12 cellular contexts compared by ENCODE assay signal in genomic region chr3:21216598-21216997, GRCh38.
DNase-seq lines count a peak whose midpoint lies in the region; ATAC-seq and TF ChIP-seq lines count a peak whose summit lies in the region.
"Had no signal": no experiment of that assay in that cellular context is flagged by ENCODE, and none has a peak within 500 bp of the region (broad histone marks: within the 10 kb centered on the region; RNA-seq: fewer than 3 reads in every experiment).

No MANE protein-coding gene starts in this region.

- H3K9ac ChIP-seq in adipocyte (ENCODE audit: low read length), result no peak overlapping the region

- DNase-seq in COLO829 (ENCODE audit: low spot score) (peak; percentile 5), HFF-Myc (ENCODE audit: extremely low read depth, low read depth) (peak; percentile 5), adipocyte (ENCODE audit: low read depth) (peak; percentile 9), iPS-NIHi7 (ENCODE audit: extremely low spot score) (peak; percentile 55), NCI-H510A treated with DMSO at 0.1 percent for 48 hours (lab: John Stamatoyannopoulos, UW) (no peak), right cardiac atrium (no peak)
- DNase-seq in activated T-helper 1 cell treated with anti-CD3 and anti-CD28 coated beads, Interleukin-12 subunit alpha, Interleukin-12 subunit beta, Interleukin-2, Interleukin-4 antibody, amounts not matched to agents 30 ng/mL and 10 ng/mL and 1 ng/mL, durations not matched to agents 14 hours and 24 hours and 36 hours (ENCODE audit: low spot score), result no peak
- DNase-seq: DMS79 treated with DMSO at 0.1 percent for 48 hours, NCI-H345, T-helper 1 cell had no signal

- H3K27me3 ChIP-seq in adipocyte (replicated peaks; ENCODE audit: control insufficient read depth, insufficient read depth, low read length) (no peaks in the 10 kb centered on the region), right cardiac atrium (ENCODE audit: control insufficient read depth, insufficient read depth) (no peaks in the 10 kb centered on the region)

- no peak overlapping the region for H3K27ac ChIP-seq in right cardiac atrium (ENCODE audit: low read length)
- H3K27ac ChIP-seq: HL-60 had no signal

- ATAC-seq in GM18519 (IDR thresholded peaks at IDR 0.05; ENCODE audit: low FRiP score, unreplicated experiment), result no peak
- no peak for ATAC-seq in right cardiac atrium

- no peaks in the 10 kb centered on the region for H3K36me3 Mint-ChIP-seq in activated T-helper 1 cell treated with anti-CD3 and anti-CD28 coated beads, Interleukin-12 subunit alpha, Interleukin-12 subunit beta, Interleukin-2, Interleukin-4 antibody, amounts not matched to agents 30 ng/mL and 10 ng/mL and 1 ng/mL, durations not matched to agents 14 hours and 24 hours and 36 hours (ENCODE audit: low read depth)

- H3K9me3 ChIP-seq in adipocyte (ENCODE audit: control insufficient read depth, low read length) (peaks cover 13% of the 10 kb centered on the region), right cardiac atrium (ENCODE audit: control insufficient read depth, low read length) (no peaks in the 10 kb centered on the region)

- peaks cover 12% of the 10 kb centered on the region for H3K9me3 Mint-ChIP-seq in activated T-helper 1 cell treated with anti-CD3 and anti-CD28 coated beads, Interleukin-12 subunit alpha, Interleukin-12 subunit beta, Interleukin-2, Interleukin-4 antibody, amounts not matched to agents 30 ng/mL and 10 ng/mL and 1 ng/mL, durations not matched to agents 14 hours and 24 hours and 36 hours

- peak; percentile 50 for TF ChIP-seq CTCF in HFF-Myc (IDR thresholded peaks at IDR 0.05; ENCODE audit: low read depth, low read length, missing control alignments)

- intact Hi-C loops in activated T-helper 1 cell treated with anti-CD3 and anti-CD28 coated beads, Interleukin-12 subunit alpha, Interleukin-12 subunit beta, Interleukin-2, Interleukin-4 antibody, amounts not matched to agents 30 ng/mL and 10 ng/mL and 1 ng/mL, durations not matched to agents 14 hours and 24 hours and 36 hours (cut with micrococcal nuclease), result no loop called here
- intact Hi-C loops in right cardiac atrium (cut with DNase I), result no loop called here

- H3K27ac Mint-ChIP-seq in activated T-helper 1 cell treated with anti-CD3 and anti-CD28 coated beads, Interleukin-12 subunit alpha, Interleukin-12 subunit beta, Interleukin-2, Interleukin-4 antibody, amounts not matched to agents 30 ng/mL and 10 ng/mL and 1 ng/mL, durations not matched to agents 14 hours and 24 hours and 36 hours, result no peak overlapping the region

- H3K4me3 Mint-ChIP-seq in activated T-helper 1 cell treated with anti-CD3 and anti-CD28 coated beads, Interleukin-12 subunit alpha, Interleukin-12 subunit beta, Interleukin-2, Interleukin-4 antibody, amounts not matched to agents 30 ng/mL and 10 ng/mL and 1 ng/mL, durations not matched to agents 14 hours and 24 hours and 36 hours, result no peak overlapping the region

- no peak overlapping the region for H3K4me3 ChIP-seq in HFF-Myc (replicated peaks; ENCODE audit: low read depth, low read length)
- H3K4me3 ChIP-seq in adipocyte (ENCODE audit: low read length), result no peak overlapping the region
- no peak overlapping the region for H3K4me3 ChIP-seq in right cardiac atrium (ENCODE audit: low read length)

- H3K36me3 ChIP-seq in adipocyte (ENCODE audit: control insufficient read depth, insufficient read depth, low read length, severe bottlenecking), result no peaks in the 10 kb centered on the region

- 74% methylated on average over 1 of the region's 1 CpG for WGBS in right cardiac atrium

- H3K4me1 Mint-ChIP-seq in activated T-helper 1 cell treated with anti-CD3 and anti-CD28 coated beads, Interleukin-12 subunit alpha, Interleukin-12 subunit beta, Interleukin-2, Interleukin-4 antibody, amounts not matched to agents 30 ng/mL and 10 ng/mL and 1 ng/mL, durations not matched to agents 14 hours and 24 hours and 36 hours (ENCODE audit: low read depth), result no peaks in the 10 kb centered on the region

- H3K4me1 ChIP-seq in adipocyte (ENCODE audit: control insufficient read depth, insufficient read depth, low read length), result no peaks in the 10 kb centered on the region
- H3K4me1 ChIP-seq in right cardiac atrium (ENCODE audit: control insufficient read depth, insufficient read depth, low read length), result no peaks in the 10 kb centered on the region

- H3K27me3 Mint-ChIP-seq in activated T-helper 1 cell treated with anti-CD3 and anti-CD28 coated beads, Interleukin-12 subunit alpha, Interleukin-12 subunit beta, Interleukin-2, Interleukin-4 antibody, amounts not matched to agents 30 ng/mL and 10 ng/mL and 1 ng/mL, durations not matched to agents 14 hours and 24 hours and 36 hours (ENCODE audit: insufficient read depth), result no peaks in the 10 kb centered on the region

Comparison
In these comparisons a context has a peak if more than half of its experiments do, and no peak if none do; other contexts are left out.
1. DNase-seq: peak in COLO829 (single experiment), HFF-Myc (single experiment), adipocyte (single experiment) and iPS-NIHi7 (single experiment); none in activated T-helper 1 cell treated with anti-CD3 and anti-CD28 coated beads, Interleukin-12 subunit alpha, Interleukin-12 subunit beta, Interleukin-2, Interleukin-4 antibody, amounts not matched to agents 30 ng/mL and 10 ng/mL and 1 ng/mL, durations not matched to agents 14 hours and 24 hours and 36 hours (single experiment), NCI-H510A treated with DMSO at 0.1 percent for 48 hours (single experiment) and right cardiac atrium (0 of 3).